In genomic region chr6:158952011-158952410, GRCh38 we compare ENCODE assay signal across 1 cellular context.
TF ChIP-seq lines count a peak whose summit lies in the region.

No MANE protein-coding gene starts in this region.

TF ChIP-seq in HEK293, 187 proteins besides CTCF, POLR2A, EP300 and RAD21 (continued from another document):
- 0 out of 2 replicates have a peak, but pooled peaks have one; percentile 46 for TF ChIP-seq ZNF580 (tag by site-specific recombination; IDR thresholded peaks at IDR 0.05)
